Comparison of ENCODE assay signal across 9 cellular contexts in genomic region chr11:2398664-2399355, GRCh38. TPM values are rescaled to one million over a fixed set of nuclear protein-coding genes. Genes with fewer than 3 reads are reported as not detected.
DNase-seq lines count a peak whose midpoint lies in the region; ATAC-seq and TF ChIP-seq lines count a peak whose summit lies in the region.
"Had no signal": no experiment of that assay in that cellular context is flagged by ENCODE, and none has a peak within 500 bp of the region (broad histone marks: within the 10 kb centered on the region; RNA-seq: fewer than 3 reads in every experiment).

No MANE protein-coding gene starts in this region.

- H3K4me1 Mint-ChIP-seq in activated naive CD8-positive, alpha-beta T cell treated with anti-CD3 and anti-CD28 coated beads, Interleukin-2, amount 50 U/mL, for 24 hours: peaks cover 20% of the 10 kb centered on the region
- H3K4me1 Mint-ChIP-seq in memory B cell: peaks cover 25% of the 10 kb centered on the region

- H3K27ac Mint-ChIP-seq in activated naive CD8-positive, alpha-beta T cell treated with anti-CD3 and anti-CD28 coated beads, Interleukin-2, amount 50 U/mL, for 24 hours: peak overlapping the region; percentile 73
- peak overlapping the region; percentile 88 for H3K27ac Mint-ChIP-seq in memory B cell

- TF ChIP-seq CTCF in heart right ventricle (IDR thresholded peaks at IDR 0.05) (peak in 2 of 9 donors; percentile 13 to 18), vagina (IDR thresholded peaks at IDR 0.05) (no peak)

- H3K4me3 ChIP-seq in heart right ventricle (peak overlapping the region in 4 of 10 donors; percentile 73 to 97 (median 83)), vagina (no peak overlapping the region)

- no peak for TF ChIP-seq POLR2A in vagina (IDR thresholded peaks at IDR 0.05)

- no peaks in the 10 kb centered on the region for H3K9me3 ChIP-seq in heart right ventricle
- H3K9me3 ChIP-seq in vagina: no peaks in the 10 kb centered on the region

- H3K4me1 ChIP-seq in heart right ventricle (peaks cover 19 to 32% (median 27%) of the 10 kb centered on the region in 9 donors), vagina (peaks cover 37% of the 10 kb centered on the region)

- ATAC-seq in heart right ventricle (no peak), memory B cell (ENCODE audit: low read depth) (no peak), HG03571 (IDR thresholded peaks at IDR 0.05; ENCODE audit: unreplicated experiment) (no peak)
- ATAC-seq in activated naive CD8-positive, alpha-beta T cell treated with anti-CD3 and anti-CD28 coated beads, Interleukin-2, amount 50 U/mL, for 24 hours: no peak
- ATAC-seq in activated CD4-positive, CD25-positive, alpha-beta regulatory T cell treated with anti-CD3 and anti-CD28 coated beads, Interleukin-2, amount 50 U/mL, for 24 hours: no peak

- no peaks in the 10 kb centered on the region for H3K27me3 Mint-ChIP-seq in activated naive CD8-positive, alpha-beta T cell treated with anti-CD3 and anti-CD28 coated beads, Interleukin-2, amount 50 U/mL, for 24 hours
- H3K27me3 Mint-ChIP-seq in memory B cell: no peaks in the 10 kb centered on the region

- intact Hi-C loops in heart right ventricle (cut with DNase I): loop anchor here in 1 of 10 donors (5.0 kb wide), 1 partner anchor 92 kb away; no protein-coding TSS in a partner anchor
- intact Hi-C loops in cardiac septum (cut with DNase I): loop anchor here (5.0 kb wide), 1 partner anchor 92 kb away; no protein-coding TSS in a partner anchor
- intact Hi-C loops in vagina (cut with DNase I): loop anchor here (5.0 kb wide), 1 partner anchor 92 kb away; no protein-coding TSS in a partner anchor

- peak overlapping the region; percentile 90 for H3K4me3 Mint-ChIP-seq in activated naive CD8-positive, alpha-beta T cell treated with anti-CD3 and anti-CD28 coated beads, Interleukin-2, amount 50 U/mL, for 24 hours
- peak overlapping the region; percentile 92 for H3K4me3 Mint-ChIP-seq in memory B cell

- DNase-seq in heart right ventricle (no peak), cardiac septum (ENCODE audit: low spot score) (no peak), memory B cell (ENCODE audit: low spot score in 2 of 2) (no peak), vagina (ENCODE audit: extremely low spot score in 2 of 2) (no peak), NCI-H2081 (lab: John Stamatoyannopoulos, UW) (no peak)
- DNase-seq in activated naive CD8-positive, alpha-beta T cell treated with anti-CD3 and anti-CD28 coated beads, Interleukin-2, amount 50 U/mL, for 24 hours: no peak

- H3K27me3 ChIP-seq in heart right ventricle: no peaks in the 10 kb centered on the region
- no peaks in the 10 kb centered on the region for H3K27me3 ChIP-seq in vagina

- H3K27ac ChIP-seq in heart right ventricle (peak overlapping the region in 9 of 10 donors; percentile 95 to 100 (median 98)), vagina (peak overlapping the region; percentile 96)

- WGBS in heart right ventricle, 2 donors: 55 to 71% methylated on average over 7 of the region's 7 CpGs

- H3K36me3 ChIP-seq in heart right ventricle (peaks cover 0 to 71% (median 53%) of the 10 kb centered on the region in 9 donors), vagina (peaks cover 0 to 57% of the 10 kb centered on the region in 2 donors)

- peaks cover 8% of the 10 kb centered on the region for H3K36me3 Mint-ChIP-seq in activated naive CD8-positive, alpha-beta T cell treated with anti-CD3 and anti-CD28 coated beads, Interleukin-2, amount 50 U/mL, for 24 hours (ENCODE audit: low read depth)
- peaks cover 7% of the 10 kb centered on the region for H3K36me3 Mint-ChIP-seq in memory B cell

- H3K9me3 Mint-ChIP-seq in activated naive CD8-positive, alpha-beta T cell treated with anti-CD3 and anti-CD28 coated beads, Interleukin-2, amount 50 U/mL, for 24 hours: no peaks in the 10 kb centered on the region
- H3K9me3 Mint-ChIP-seq in memory B cell: no peaks in the 10 kb centered on the region

RNA-seq across cellular contexts. Expression of gene TSSC4, which starts 1.7 kb away (rescaled TPM):
- total RNA-seq in heart right ventricle (10 to 100 TPM; 22.0 to 46.4 (median 29.2) TPM), cardiac septum (36.2 TPM), vagina (37.6 TPM)
- polyA plus RNA-seq in heart right ventricle: 10 to 100 TPM; 56.0 to 72.3 TPM

RNA-seq across cellular contexts. Expression of gene CD81, which starts 21.7 kb away (rescaled TPM):
- 100 to 1,000 TPM; 461 to 959 (median 513) TPM for total RNA-seq in heart right ventricle
- 100 to 1,000 TPM; 346 to 588 TPM for polyA plus RNA-seq in heart right ventricle
- total RNA-seq in cardiac septum: 663 TPM
- total RNA-seq in vagina: 526 TPM

RNA-seq across cellular contexts. Expression of gene TRPM5, which starts 45.5 kb away (rescaled TPM):
- total RNA-seq in heart right ventricle: not detected
- not detected for polyA plus RNA-seq in heart right ventricle
- total RNA-seq in cardiac septum: not detected
- total RNA-seq in vagina: not detected
- total RNA-seq: glomerular endothelial cell had no signal

RNA-seq across cellular contexts. Expression of gene KCNQ1, which starts 46.0 kb away (rescaled TPM):
- 10 to 100 TPM; 28.9 to 48.2 (median 36.4) TPM for total RNA-seq in heart right ventricle
- 10 to 100 TPM; 19.9 to 27.6 TPM for polyA plus RNA-seq in heart right ventricle
- 43.0 TPM for total RNA-seq in cardiac septum
- 2.7 TPM for total RNA-seq in vagina
